Comparison of ENCODE assay signal across 11 cellular contexts in genomic region chr11:60925685-60926267, GRCh38. TPM values are rescaled to one million over a fixed set of nuclear protein-coding genes. Genes with fewer than 3 reads are reported as not detected.
DNase-seq lines count a peak whose midpoint lies in the region; ATAC-seq, FAIRE-seq and TF ChIP-seq lines count a peak whose summit lies in the region.
"Had no signal": no experiment of that assay in that cellular context is flagged by ENCODE, and none has a peak within 500 bp of the region (broad histone marks: within the 10 kb centered on the region; RNA-seq: fewer than 3 reads in every experiment).

No MANE protein-coding gene starts in this region.

- no peak for DNase-seq in activated naive CD8-positive, alpha-beta T cell treated with anti-CD3 and anti-CD28 coated beads for 36 hours
- DNase-seq in RCC 7860 (ENCODE audit: low spot score), result peak; percentile 79
- DNase-seq in glomerular visceral epithelial cell (ENCODE audit: extremely low spot score), result peak; percentile 69
- no peak for DNase-seq in type B pancreatic cell (ENCODE audit: extremely low spot score, unreplicated experiment)
- DNase-seq in GF-D8 (lab: John Stamatoyannopoulos, UW), result no peak
- no peak for DNase-seq in heart left ventricle
- DNase-seq in NCI-H187 (lab: John Stamatoyannopoulos, UW), result no peak
- DNase-seq: DND-41, erythroblast had no signal

- H3K4me1 Mint-ChIP-seq in activated naive CD8-positive, alpha-beta T cell (ENCODE audit: low read depth), result peaks cover 18% of the 10 kb centered on the region
- peaks cover 14% of the 10 kb centered on the region for H3K4me1 Mint-ChIP-seq in activated naive CD8-positive, alpha-beta T cell treated with anti-CD3 and anti-CD28 coated beads for 36 hours
- peaks cover 15% of the 10 kb centered on the region for H3K4me1 Mint-ChIP-seq in type B pancreatic cell (ENCODE audit: unreplicated experiment)

- FAIRE-seq in RCC 7860 (lab: Jason Lieb, UNC), result peak; percentile 63
- FAIRE-seq: TTC549 had no signal

- no peak overlapping the region for H3K27ac Mint-ChIP-seq in activated naive CD8-positive, alpha-beta T cell
- H3K27ac Mint-ChIP-seq in activated naive CD8-positive, alpha-beta T cell treated with anti-CD3 and anti-CD28 coated beads for 36 hours, result no peak overlapping the region
- H3K27ac Mint-ChIP-seq in type B pancreatic cell, result peak overlapping the region; percentile 23

- TF ChIP-seq CTCF in type B pancreatic cell (conservative IDR thresholded peaks at IDR 0.05), result no peak
- no peak for TF ChIP-seq CTCF in heart left ventricle (IDR thresholded peaks at IDR 0.05)

- H3K9me3 ChIP-seq in heart left ventricle, result no peaks in the 10 kb centered on the region

- peak overlapping the region; percentile 73 for H3K4me3 Mint-ChIP-seq in activated naive CD8-positive, alpha-beta T cell
- H3K4me3 Mint-ChIP-seq in activated naive CD8-positive, alpha-beta T cell treated with anti-CD3 and anti-CD28 coated beads for 36 hours, result no peak overlapping the region
- H3K4me3 Mint-ChIP-seq in type B pancreatic cell, result peak overlapping the region; percentile 97

- peak overlapping the region in 5 of 12 donors; percentile 67 to 88 (median 79) for H3K4me3 ChIP-seq in heart left ventricle

- peaks cover 8% of the 10 kb centered on the region for H3K36me3 Mint-ChIP-seq in activated naive CD8-positive, alpha-beta T cell
- H3K36me3 Mint-ChIP-seq in activated naive CD8-positive, alpha-beta T cell treated with anti-CD3 and anti-CD28 coated beads for 36 hours, result peaks cover 18% of the 10 kb centered on the region
- H3K36me3 Mint-ChIP-seq in type B pancreatic cell, result peaks cover 12% of the 10 kb centered on the region

- peaks cover 2 to 27% (median 24%) of the 10 kb centered on the region in 9 donors for H3K36me3 ChIP-seq in heart left ventricle

- ATAC-seq in heart left ventricle, result no peak

- no peaks in the 10 kb centered on the region for H3K27me3 Mint-ChIP-seq in activated naive CD8-positive, alpha-beta T cell
- H3K27me3 Mint-ChIP-seq in activated naive CD8-positive, alpha-beta T cell treated with anti-CD3 and anti-CD28 coated beads for 36 hours, result peaks cover 19% of the 10 kb centered on the region
- no peaks in the 10 kb centered on the region for H3K27me3 Mint-ChIP-seq in type B pancreatic cell

- peaks cover 0 to 35% (median 0%) of the 10 kb centered on the region in 9 donors for H3K27me3 ChIP-seq in heart left ventricle

- H3K27ac ChIP-seq in heart left ventricle, result no peak overlapping the region

- 70 to 74% (median 70%) methylated on average over 8 of the region's 8 CpGs for WGBS in heart left ventricle, 4 donors

- H3K9me3 Mint-ChIP-seq in activated naive CD8-positive, alpha-beta T cell (ENCODE audit: low read depth), result no peaks in the 10 kb centered on the region
- H3K9me3 Mint-ChIP-seq in activated naive CD8-positive, alpha-beta T cell treated with anti-CD3 and anti-CD28 coated beads for 36 hours, result no peaks in the 10 kb centered on the region
- no peaks in the 10 kb centered on the region for H3K9me3 Mint-ChIP-seq in type B pancreatic cell

- H3K4me1 ChIP-seq in heart left ventricle, result peaks cover 0 to 24% (median 12%) of the 10 kb centered on the region in 12 donors

- intact Hi-C loops in heart left ventricle (cut with DNase I), result no loop called here

- no peak for TF ChIP-seq POLR2A in heart left ventricle (IDR thresholded peaks at IDR 0.05)

RNA-seq across cellular contexts. Expression of gene TMEM132A, which starts 1.5 kb away (rescaled TPM):
- 1 to 10 TPM; 1.3 to 1.4 TPM for total RNA-seq in activated naive CD8-positive, alpha-beta T cell treated with anti-CD3 and anti-CD28 coated beads for 36 hours
- total RNA-seq in type B pancreatic cell (ENCODE audit: low replicate concordance) (162 and 218 TPM in 2 replicates), heart left ventricle (10 to 100 TPM in 2 of 9 donors, 1 to 10 TPM in 7; 3.1 to 16.1 (median 8.5) TPM)
- polyA plus RNA-seq in heart left ventricle, result 1 to 10 TPM; 7.0 to 8.9 TPM

RNA-seq across cellular contexts. Expression of gene TMEM109, which starts 11.8 kb away (rescaled TPM):
- 100 to 1,000 TPM; 109 to 113 TPM for total RNA-seq in activated naive CD8-positive, alpha-beta T cell treated with anti-CD3 and anti-CD28 coated beads for 36 hours
- 83.0 and 97.5 TPM in 2 replicates for total RNA-seq in type B pancreatic cell (ENCODE audit: low replicate concordance)
- total RNA-seq in heart left ventricle, result 100 to 1,000 TPM in 4 of 9 donors, 10 to 100 TPM in 5; 82.9 to 123 (median 96.3) TPM
- polyA plus RNA-seq in heart left ventricle, result 100 to 1,000 TPM in 1 of 2 donors, 10 to 100 TPM in 1; 71.8 to 131 TPM

RNA-seq across cellular contexts. Expression of gene PRPF19, which starts 19.4 kb away (rescaled TPM):
- total RNA-seq in activated naive CD8-positive, alpha-beta T cell treated with anti-CD3 and anti-CD28 coated beads for 36 hours, result 100 to 1,000 TPM; 209 to 213 TPM
- total RNA-seq in type B pancreatic cell (ENCODE audit: low replicate concordance) (105 and 120 TPM in 2 replicates), heart left ventricle (10 to 100 TPM; 30.8 to 72.0 (median 40.8) TPM)
- 10 to 100 TPM; 35.5 to 62.2 TPM for polyA plus RNA-seq in heart left ventricle

RNA-seq across cellular contexts. Expression of gene SLC15A3, which starts 26.2 kb away (rescaled TPM):
- total RNA-seq in activated naive CD8-positive, alpha-beta T cell treated with anti-CD3 and anti-CD28 coated beads for 36 hours, result 1 to 10 TPM; 6.3 to 6.9 TPM
- total RNA-seq in type B pancreatic cell (ENCODE audit: low replicate concordance) (2.3 and 3.5 TPM in 2 replicates), heart left ventricle (10 to 100 TPM; 11.9 to 85.1 (median 19.1) TPM)
- polyA plus RNA-seq in heart left ventricle, result 10 to 100 TPM; 14.8 to 26.4 TPM

RNA-seq across cellular contexts. Expression of gene CD6, which starts 45.7 kb away (rescaled TPM):
- 100 to 1,000 TPM; 167 to 169 TPM for total RNA-seq in activated naive CD8-positive, alpha-beta T cell treated with anti-CD3 and anti-CD28 coated beads for 36 hours
- 0.70 and 1.1 TPM in 2 replicates for total RNA-seq in type B pancreatic cell (ENCODE audit: low replicate concordance)
- total RNA-seq in heart left ventricle, result 1 to 10 TPM in 2 of 9 donors, under 1 TPM in 6, not detected in 1; 0.12 to 6.1 (median 0.40) TPM
- polyA plus RNA-seq in heart left ventricle, result under 1 TPM; 0.08 to 0.19 TPM

Comparison
In these comparisons a context has a peak if more than half of its experiments do, and no peak if none do; other contexts are left out.
1. DNase-seq: peak in RCC 7860 (single experiment) and glomerular visceral epithelial cell (single experiment); none in activated naive CD8-positive, alpha-beta T cell treated with anti-CD3 and anti-CD28 coated beads for 36 hours (single experiment), type B pancreatic cell (single experiment), GF-D8 (single experiment), heart left ventricle (0 of 5) and NCI-H187 (0 of 2).